In genomic region chr5:106094128-106094726, GRCh38 we compare ENCODE assay signal across 10 cellular contexts.
DNase-seq lines count a peak whose midpoint lies in the region; ATAC-seq, FAIRE-seq and TF ChIP-seq lines count a peak whose summit lies in the region.
"Had no signal": no experiment of that assay in that cellular context is flagged by ENCODE, and none has a peak within 500 bp of the region (broad histone marks: within the 10 kb centered on the region; RNA-seq: fewer than 3 reads in every experiment).

No MANE protein-coding gene starts in this region.

- no peak for TF ChIP-seq POLR2A in H54 (IDR thresholded peaks at IDR 0.05; ENCODE audit: low read depth, low read length)

- no peak overlapping the region for H3K4me2 ChIP-seq in astrocyte (ENCODE audit: low read length)

- no peak overlapping the region for H3K4me3 Mint-ChIP-seq in astrocyte (ENCODE audit: unreplicated experiment)
- no peak overlapping the region for H3K4me3 Mint-ChIP-seq in mesothelial cell of epicardium

- H3K27ac ChIP-seq in astrocyte (ENCODE audit: low read depth, low read length) (no peak overlapping the region), upper lobe of right lung (no peak overlapping the region)
- H3K27ac ChIP-seq: HL-60 had no signal

- DNase-seq in H54 (ENCODE audit: insufficient read length, low spot score) (peak; percentile 2), NCI-H2171 (lab: John Stamatoyannopoulos, UW) (peak; percentile 67), astrocyte (ENCODE audit: low read depth) (peak; percentile 29), mesothelial cell of epicardium (ENCODE audit: low spot score in 2 of 2, unreplicated experiment in 2 of 2) (peak; percentile 21 to 55), NOMO-1 (lab: John Stamatoyannopoulos, UW; ENCODE audit: unreplicated experiment in 2 of 2) (no peak), upper lobe of right lung (no peak), GM20000 (ENCODE audit: low spot score) (no peak)
- DNase-seq: stimulated activated CD4-positive, alpha-beta T cell treated with anti-CD3 and anti-CD28 coated beads, Interleukin-12 subunit alpha, Interleukin-12 subunit beta, amount 100 ng/mL, for 4 hours had no signal

- no peak overlapping the region for H3K9ac ChIP-seq in astrocyte (ENCODE audit: low read length)

- intact Hi-C loops in upper lobe of right lung (cut with DNase I): no loop called here

- H3K4me1 Mint-ChIP-seq in astrocyte (ENCODE audit: low read depth, unreplicated experiment) (no peaks in the 10 kb centered on the region), mesothelial cell of epicardium (peaks cover 30% of the 10 kb centered on the region)

- H3K36me3 Mint-ChIP-seq in astrocyte (ENCODE audit: low read depth, unreplicated experiment) (no peaks in the 10 kb centered on the region), mesothelial cell of epicardium (no peaks in the 10 kb centered on the region)

- no peaks in the 10 kb centered on the region for H3K36me3 ChIP-seq in astrocyte (ENCODE audit: insufficient read depth, low read length)
- no peaks in the 10 kb centered on the region for H3K36me3 ChIP-seq in upper lobe of right lung

- TF ChIP-seq CTCF in astrocyte (IDR thresholded peaks at IDR 0.05; ENCODE audit: insufficient read depth, low read depth, low read length): no peak
- no peak for TF ChIP-seq CTCF in mesothelial cell of epicardium (IDR thresholded peaks at IDR 0.05; ENCODE audit: unreplicated experiment)
- no peak for TF ChIP-seq CTCF in upper lobe of right lung (IDR thresholded peaks at IDR 0.05)
- TF ChIP-seq CTCF in GM20000 (IDR thresholded peaks at IDR 0.05; ENCODE audit: extremely low read depth, missing control alignments): no peak

- H3K27ac Mint-ChIP-seq in astrocyte (ENCODE audit: unreplicated experiment) (no peak overlapping the region), mesothelial cell of epicardium (peak overlapping the region; percentile 45)

- peak; percentile 95 for FAIRE-seq in H54 (lab: Jason Lieb, UNC)
- FAIRE-seq in astrocyte (lab: Jason Lieb, UNC): no peak

- H3K27me3 Mint-ChIP-seq in astrocyte (ENCODE audit: low read depth, unreplicated experiment): no peaks in the 10 kb centered on the region
- H3K27me3 Mint-ChIP-seq in mesothelial cell of epicardium (ENCODE audit: low read depth): no peaks in the 10 kb centered on the region

- H3K9me3 ChIP-seq in astrocyte (ENCODE audit: insufficient read depth, low read depth, low read length) (no peaks in the 10 kb centered on the region), upper lobe of right lung (no peaks in the 10 kb centered on the region)

- H3K4me1 ChIP-seq in astrocyte (ENCODE audit: insufficient read depth, low read length) (no peaks in the 10 kb centered on the region), upper lobe of right lung (no peaks in the 10 kb centered on the region)

- H3K27me3 ChIP-seq in astrocyte (ENCODE audit: insufficient read depth, low read length) (no peaks in the 10 kb centered on the region), upper lobe of right lung (no peaks in the 10 kb centered on the region)

- no peaks in the 10 kb centered on the region for H4K20me1 ChIP-seq in astrocyte (ENCODE audit: insufficient read depth, low read length)

- ATAC-seq in upper lobe of right lung (no peak), HG03571 (IDR thresholded peaks at IDR 0.05; ENCODE audit: unreplicated experiment) (no peak)

- H3K79me2 ChIP-seq in astrocyte (ENCODE audit: insufficient read depth, low read length): no peaks in the 10 kb centered on the region

- H2AFZ ChIP-seq in astrocyte (ENCODE audit: low read depth, low read length): no peak overlapping the region

- no peak overlapping the region for H3K4me3 ChIP-seq in astrocyte (ENCODE audit: insufficient read depth, low read depth, low read length)
- H3K4me3 ChIP-seq in upper lobe of right lung: no peak overlapping the region

- no peaks in the 10 kb centered on the region for H3K9me3 Mint-ChIP-seq in astrocyte (ENCODE audit: unreplicated experiment)
- peaks cover 2% of the 10 kb centered on the region for H3K9me3 Mint-ChIP-seq in mesothelial cell of epicardium

Comparison
In these comparisons a context has a peak if more than half of its experiments do, and no peak if none do; other contexts are left out.
1. DNase-seq: peak in H54 (single experiment), NCI-H2171 (single experiment), astrocyte (single experiment) and mesothelial cell of epicardium (2 of 2); none in NOMO-1 (0 of 2), upper lobe of right lung (single experiment) and GM20000 (single experiment).